In the genomic region with DNA sequence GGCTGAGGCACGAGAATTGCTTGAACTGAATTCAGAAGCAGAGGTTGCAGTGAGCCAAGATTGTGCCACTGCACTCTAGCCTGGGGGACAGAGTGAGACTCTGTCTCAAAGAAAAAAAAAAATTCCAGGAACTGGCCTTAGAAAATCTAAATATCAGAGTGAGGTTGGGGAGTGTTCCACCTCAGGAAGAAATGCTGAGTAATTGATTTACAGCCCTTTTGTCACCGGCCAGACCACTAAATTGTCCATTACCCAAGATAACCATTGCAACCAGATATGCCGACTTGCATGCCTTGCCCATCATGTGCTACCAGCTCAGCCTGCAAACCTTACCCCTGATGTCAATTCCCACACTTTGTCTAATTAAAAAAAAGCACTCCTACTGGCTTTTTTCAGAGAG, we compare ENCODE assay signal across 23 cellular contexts.
"Had no signal": no experiment of that assay in that cellular context is flagged by ENCODE, and none has a peak within 500 bp of the region (broad histone marks: within the 10 kb centered on the region; RNA-seq: fewer than 3 reads in every experiment).

No MANE protein-coding gene starts in this region.

- DNase-seq: activated CD4-positive, alpha-beta T cell treated with anti-CD3 and anti-CD28 coated beads, Interleukin-2, amount 10 ng/mL, durations not matched to agents 24 days and 14 days; activated CD4-positive, CD25-positive, alpha-beta regulatory T cell; activated CD8-positive, alpha-beta memory T cell treated with anti-CD3 and anti-CD28 coated beads, Interleukin-2, amount 50 U/mL, for 48 hours; activated naive CD4-positive, alpha-beta T cell; activated naive CD8-positive, alpha-beta T cell treated with anti-CD3 and anti-CD28 coated beads, Interleukin-2, amount 10 ng/mL, durations not matched to agents 7 days and 5 days; anterior cingulate cortex; effector CD8-positive, alpha-beta T cell; foreskin melanocyte; heart left ventricle; left lung; mucosa of descending colon; naive thymus-derived CD4-positive, alpha-beta T cell; right cardiac atrium; stimulated activated CD4-positive, alpha-beta T cell treated with anti-CD3 and anti-CD28 coated beads, Interleukin-15, amount 100 ng/mL, for 24 hours; stimulated activated CD4-positive, alpha-beta T cell treated with anti-CD3 and anti-CD28 coated beads, Interleukin-4, amount 100 ng/mL, for 1 hour; stimulated activated naive CD4-positive, alpha-beta T cell; substantia nigra had no signal

- H3K4me3 ChIP-seq: heart left ventricle, left lung, mucosa of descending colon, skin epidermis, tibial nerve, vagina had no signal

- H3K27me3 ChIP-seq: heart left ventricle, left lung, neutrophil, tibial nerve, vagina had no signal

- H3K9me3 ChIP-seq: left lung, mucosa of descending colon, neutrophil, vagina had no signal

- ATAC-seq: heart left ventricle; left lung; mucosa of descending colon; naive thymus-derived CD4-positive, alpha-beta T cell; right cardiac atrium had no signal

- FAIRE-seq: endothelial cell of umbilical vein, islet of Langerhans had no signal

- H3K27ac ChIP-seq: heart left ventricle, left lung, neutrophil, skin epidermis, tibial nerve, vagina had no signal
